26 cellular contexts compared by ENCODE assay signal in genomic region chr2:85548608-85548900, GRCh38. TPM values are rescaled to one million over a fixed set of nuclear protein-coding genes. Genes with fewer than 3 reads are reported as not detected.
DNase-seq lines count a peak whose midpoint lies in the region; ATAC-seq and TF ChIP-seq lines count a peak whose summit lies in the region.
"Had no signal": no experiment of that assay in that cellular context is flagged by ENCODE, and none has a peak within 500 bp of the region (broad histone marks: within the 10 kb centered on the region; RNA-seq: fewer than 3 reads in every experiment).

No MANE protein-coding gene starts in this region.

- H2BK15ac ChIP-seq in mesenchymal stem cell (ENCODE audit: low read depth, poor library complexity, severe bottlenecking): no peak overlapping the region

- no peak overlapping the region for H3K14ac ChIP-seq in mesenchymal stem cell (ENCODE audit: low read length in 2 of 2)

- H3K4me2 ChIP-seq in mesenchymal stem cell (ENCODE audit: low read length, poor library complexity, severe bottlenecking): no peak overlapping the region
- H3K4me2 ChIP-seq: hepatocyte had no signal

- H3K4me1 ChIP-seq in cardiac muscle cell (ENCODE audit: low read depth): no peaks in the 10 kb centered on the region
- peaks cover 8% of the 10 kb centered on the region for H3K4me1 ChIP-seq in mesenchymal stem cell (ENCODE audit: control insufficient read depth, insufficient read depth, low read depth, low read length)

- H2BK12ac ChIP-seq in mesenchymal stem cell (ENCODE audit: low read length in 2 of 2): no peak overlapping the region

- DNase-seq in cardiac muscle cell (ENCODE audit: low read depth in 1 of 2, low spot score in 1 of 2): no peak
- no peak for DNase-seq in Right ventricle myocardium inferior (ENCODE audit: missing footprints)
- DNase-seq in mesenchymal stem cell: no peak
- DNase-seq in superior temporal gyrus (ENCODE audit: extremely low spot score): peak; percentile 20
- DNase-seq in NCI-H1417 treated with DMSO at 0.1 percent for 48 hours (lab: John Stamatoyannopoulos, UW): no peak
- no peak for DNase-seq in kidney glomerular epithelial cell (lab: John Stamatoyannopoulos, UW)
- DNase-seq in effector CD8-positive, alpha-beta T cell (lab: John Stamatoyannopoulos, UW): no peak
- DNase-seq: activated CD8-positive, alpha-beta memory T cell treated with anti-CD3 and anti-CD28 coated beads for 24 hours; activated naive CD4-positive, alpha-beta T cell treated with anti-CD3 and anti-CD28 coated beads, Interleukin-2, amount 50 U/mL, for 16 hours; aorta; caudate nucleus; foreskin keratinocyte; mesendoderm; naive B cell; NCI-H1105; NCI-H2081; NCI-H774; SHP77; stimulated activated CD4-positive, alpha-beta T cell treated with anti-CD3 and anti-CD28 coated beads, Interleukin-4, amount 100 ng/mL, for 4 hours; stimulated activated naive CD8-positive, alpha-beta T cell treated with anti-CD3 and anti-CD28 coated beads, Interleukin-15, Interleukin-2, amounts not matched to agents 100 U/mL and 50 U/mL, for 24 hours; tibial artery had no signal

- H3K79me1 ChIP-seq in mesenchymal stem cell (replicated peaks; ENCODE audit: low read length, poor library complexity, severe bottlenecking): peaks cover 7% of the 10 kb centered on the region

- H3K18ac ChIP-seq in mesenchymal stem cell (ENCODE audit: low read depth in 1 of 2, low read length in 2 of 2): no peak overlapping the region

- no peak overlapping the region for H3K23ac ChIP-seq in mesenchymal stem cell (ENCODE audit: low read length in 2 of 2)

- H3K27me3 ChIP-seq in cardiac muscle cell (no peaks in the 10 kb centered on the region), mesenchymal stem cell (ENCODE audit: control insufficient read depth in 1 of 2, insufficient read depth in 1 of 2, low read length in 2 of 2) (no peaks in the 10 kb centered on the region)
- H3K27me3 ChIP-seq: foreskin keratinocyte, hepatocyte, right atrium auricular region, tibial artery had no signal

- ATAC-seq in Right ventricle myocardium inferior: no peak
- ATAC-seq: foreskin keratinocyte; HCT116; stimulated activated naive CD8-positive, alpha-beta T cell treated with anti-CD3 and anti-CD28 coated beads, Interleukin-15, Interleukin-2, amounts not matched to agents 100 U/mL and 50 U/mL, for 24 hours had no signal

- no peak overlapping the region for H3K4me3 ChIP-seq in cardiac muscle cell
- H3K4me3 ChIP-seq in mesenchymal stem cell (ENCODE audit: insufficient read depth in 1 of 2, low read depth in 1 of 2, low read length in 2 of 2): no peak overlapping the region
- H3K4me3 ChIP-seq: hepatocyte, right atrium auricular region, tibial artery had no signal

- no peak overlapping the region for H2AK5ac ChIP-seq in mesenchymal stem cell (ENCODE audit: low read length, severe bottlenecking)

- H2AFZ ChIP-seq in mesenchymal stem cell (ENCODE audit: low read depth, low read length): no peak overlapping the region
- H2AFZ ChIP-seq: hepatocyte had no signal

- H3K36me3 ChIP-seq in cardiac muscle cell (peaks cover 41% of the 10 kb centered on the region), mesenchymal stem cell (ENCODE audit: control insufficient read depth in 1 of 2, insufficient read depth in 2 of 2, low read depth in 1 of 2, low read length in 2 of 2) (peaks cover 31 to 69% of the 10 kb centered on the region in 2 experiments)

- intact Hi-C loops in Right ventricle myocardium inferior (cut with DNase I): no loop called here

- peak overlapping the region; percentile 30 for H2BK120ac ChIP-seq in mesenchymal stem cell (ENCODE audit: low read depth, low read length)

- WGBS in adipose tissue, 3 donors: 53 to 59% (median 55%) methylated on average over 2 of the region's 2 CpGs
- 89% methylated on average over 2 of the region's 2 CpGs for WGBS in mesenchymal stem cell

- H2BK5ac ChIP-seq in mesenchymal stem cell (ENCODE audit: low read depth, low read length, poor library complexity, severe bottlenecking): no peak overlapping the region

- no peak overlapping the region for H4K91ac ChIP-seq in mesenchymal stem cell (ENCODE audit: low read length)

- H3K27ac ChIP-seq in cardiac muscle cell (peak overlapping the region; percentile 40), adipose tissue (ENCODE audit: low read depth, low read length) (peak overlapping the region; percentile 63), mesenchymal stem cell (ENCODE audit: low read length, poor library complexity, severe bottlenecking) (peak overlapping the region; percentile 46)
- H3K27ac ChIP-seq: foreskin keratinocyte, hepatocyte, right atrium auricular region had no signal

- H3K9me3 ChIP-seq in cardiac muscle cell (ENCODE audit: low read depth) (no peaks in the 10 kb centered on the region), mesenchymal stem cell (ENCODE audit: control insufficient read depth, low read length) (no peaks in the 10 kb centered on the region)
- H3K9me3 ChIP-seq: right atrium auricular region, tibial artery had no signal

- H3K4ac ChIP-seq in mesenchymal stem cell (ENCODE audit: low read depth in 1 of 2, low read length in 2 of 2): no peak overlapping the region

- TF ChIP-seq CTCF in cardiac muscle cell (IDR thresholded peaks at IDR 0.05; ENCODE audit: low read depth, low read length): no peak

- H4K8ac ChIP-seq in mesenchymal stem cell (ENCODE audit: low read length): no peak overlapping the region

- peak overlapping the region; percentile 2 for H3K9ac ChIP-seq in mesenchymal stem cell (ENCODE audit: low read length)

RNA-seq across cellular contexts. Expression of gene MAT2A, which starts 9.6 kb away (rescaled TPM):
- total RNA-seq in cardiac muscle cell (116 and 225 TPM in 2 replicates), Right ventricle myocardium inferior (118 TPM)
- polyA plus RNA-seq in cardiac muscle cell (405 and 489 TPM in 2 replicates), adipose tissue (100 to 1,000 TPM; 139 to 362 (median 309) TPM)
- polyA plus RNA-seq in mesenchymal stem cell (2013, experiment 1 of 2): 181 TPM
- 182 TPM for polyA plus RNA-seq in mesenchymal stem cell (2013, experiment 2 of 2)

RNA-seq across cellular contexts. Expression of gene GGCX, which starts 12.7 kb away (rescaled TPM):
- total RNA-seq in cardiac muscle cell (18.6 and 24.3 TPM in 2 replicates), Right ventricle myocardium inferior (26.9 TPM)
- polyA plus RNA-seq in cardiac muscle cell (32.0 and 33.5 TPM in 2 replicates), adipose tissue (10 to 100 TPM in 2 of 3 donors, 1 to 10 TPM in 1; 9.0 to 31.3 (median 25.5) TPM)
- 39.8 TPM for polyA plus RNA-seq in mesenchymal stem cell (2013, experiment 1 of 2)
- polyA plus RNA-seq in mesenchymal stem cell (2013, experiment 2 of 2): 41.1 TPM

RNA-seq across cellular contexts. Expression of gene VAMP8, which starts 28.8 kb away (rescaled TPM):
- total RNA-seq in cardiac muscle cell (8.3 and 15.7 TPM in 2 replicates), Right ventricle myocardium inferior (26.1 TPM)
- polyA plus RNA-seq in cardiac muscle cell (39.4 and 60.9 TPM in 2 replicates), adipose tissue (100 to 1,000 TPM in 2 of 3 donors, 10 to 100 TPM in 1; 67.7 to 151 (median 138) TPM)
- 11.3 TPM for polyA plus RNA-seq in mesenchymal stem cell (2013, experiment 1 of 2)
- polyA plus RNA-seq in mesenchymal stem cell (2013, experiment 2 of 2): 11.9 TPM

RNA-seq across cellular contexts. Expression of gene VAMP5, which starts 35.7 kb away (rescaled TPM):
- total RNA-seq in cardiac muscle cell (6.7 and 7.7 TPM in 2 replicates), Right ventricle myocardium inferior (62.1 TPM)
- polyA plus RNA-seq in cardiac muscle cell (19.1 and 28.1 TPM in 2 replicates), adipose tissue (100 to 1,000 TPM in 2 of 3 donors, 10 to 100 TPM in 1; 38.7 to 292 (median 145) TPM)
- polyA plus RNA-seq in mesenchymal stem cell (2013, experiment 1 of 2): 23.5 TPM
- 25.7 TPM for polyA plus RNA-seq in mesenchymal stem cell (2013, experiment 2 of 2)
- total RNA-seq: osteocyte had no signal

RNA-seq across cellular contexts. Expression of gene RNF181, which starts 47.0 kb away (rescaled TPM):
- total RNA-seq in cardiac muscle cell: 152 and 241 TPM in 2 replicates
- 276 and 328 TPM in 2 replicates for polyA plus RNA-seq in cardiac muscle cell
- 87.8 TPM for total RNA-seq in Right ventricle myocardium inferior
- 100 to 1,000 TPM; 177 to 184 (median 177) TPM for polyA plus RNA-seq in adipose tissue
- polyA plus RNA-seq in mesenchymal stem cell (2013, experiment 1 of 2): 229 TPM
- 235 TPM for polyA plus RNA-seq in mesenchymal stem cell (2013, experiment 2 of 2)
